Comparison of ENCODE assay signal across 23 cellular contexts in the genomic region with DNA sequence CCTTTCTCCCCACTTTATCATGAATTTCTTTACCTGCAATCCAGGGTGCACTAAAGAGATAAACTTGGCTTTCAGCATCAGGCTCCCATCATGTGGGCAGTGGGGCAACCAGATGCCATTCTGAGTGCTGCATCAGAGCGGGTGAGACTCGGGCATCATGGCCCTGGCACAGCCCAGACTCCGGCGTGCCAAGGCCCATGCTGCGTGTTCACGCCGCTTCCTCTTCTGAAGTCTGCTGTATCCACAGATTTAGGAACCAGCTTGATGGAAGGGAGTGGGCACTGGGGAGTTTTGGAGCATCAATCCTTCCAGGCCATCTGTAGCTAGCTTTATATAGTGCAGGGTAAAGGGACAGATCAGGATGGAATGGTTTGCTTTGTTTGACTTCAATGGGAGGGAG.
"Had no signal": no experiment of that assay in that cellular context is flagged by ENCODE, and none has a peak within 500 bp of the region (broad histone marks: within the 10 kb centered on the region; RNA-seq: fewer than 3 reads in every experiment).

No MANE protein-coding gene starts in this region.

- H3K4me3 ChIP-seq: hepatocyte, left ventricle myocardium inferior, lower lobe of right lung, neural progenitor cell, pancreas, suprapubic skin, thyroid gland had no signal

- H3K4me1 ChIP-seq: foreskin keratinocyte, lower lobe of right lung, pancreas, suprapubic skin, thyroid gland had no signal

- H3K27ac Mint-ChIP-seq: memory B cell; natural killer cell treated with Interleukin-12 subunit alpha and Interleukin-12 subunit beta and Interleukin-15 and Interleukin-18, amount 100 ng/mL, for 72 hours; neural progenitor cell; progenitor cell of endocrine pancreas; type B pancreatic cell had no signal

- ATAC-seq: foreskin keratinocyte; left cardiac atrium; lower lobe of right lung; natural killer cell treated with Interleukin-12 subunit alpha and Interleukin-12 subunit beta and Interleukin-15 and Interleukin-18, amount 100 ng/mL, for 72 hours; pancreas; stimulated activated naive CD8-positive, alpha-beta T cell treated with anti-CD3 and anti-CD28 coated beads, Interleukin-15, Interleukin-2, amounts not matched to agents 100 U/mL and 50 U/mL, for 24 hours had no signal

- H3K36me3 ChIP-seq: left ventricle myocardium inferior, lower lobe of right lung, neural progenitor cell, pancreas, suprapubic skin, thyroid gland had no signal

- H3K9me3 ChIP-seq: left ventricle myocardium inferior, lower lobe of right lung, pancreas, suprapubic skin, thyroid gland had no signal

- H3K27me3 ChIP-seq: neural progenitor cell, thyroid gland had no signal

- H3K27ac ChIP-seq: foreskin keratinocyte, hepatocyte, left ventricle myocardium inferior, lower lobe of right lung, neural progenitor cell, pancreas, suprapubic skin, thyroid gland had no signal

- H3K4me3 Mint-ChIP-seq: memory B cell; natural killer cell treated with Interleukin-12 subunit alpha and Interleukin-12 subunit beta and Interleukin-15 and Interleukin-18, amount 100 ng/mL, for 72 hours; neural progenitor cell; type B pancreatic cell had no signal

- H3K9ac ChIP-seq: neural progenitor cell had no signal

- H3K36me3 Mint-ChIP-seq: memory B cell; natural killer cell treated with Interleukin-12 subunit alpha and Interleukin-12 subunit beta and Interleukin-15 and Interleukin-18, amount 100 ng/mL, for 72 hours; neural progenitor cell; type B pancreatic cell had no signal

- DNase-seq: dermis blood vessel endothelial cell; erythroblast; foreskin keratinocyte; head of caudate nucleus; kidney; left cardiac atrium; left ventricle myocardium inferior; lower lobe of right lung; midbrain; nucleus accumbens; pancreas; right cardiac atrium; small intestine; stimulated activated CD4-positive, alpha-beta T cell treated with anti-CD3 and anti-CD28 coated beads, Interleukin-12 subunit alpha, Interleukin-12 subunit beta, amount 100 ng/mL, for 4 hours; stimulated activated naive CD8-positive, alpha-beta T cell treated with anti-CD3 and anti-CD28 coated beads, Interleukin-15, Interleukin-2, amounts not matched to agents 100 U/mL and 50 U/mL, for 24 hours; thyroid gland had no signal

- H3K4me1 Mint-ChIP-seq: memory B cell had no signal

- H3K9me3 Mint-ChIP-seq: memory B cell; natural killer cell treated with Interleukin-12 subunit alpha and Interleukin-12 subunit beta and Interleukin-15 and Interleukin-18, amount 100 ng/mL, for 72 hours; neural progenitor cell; type B pancreatic cell had no signal
